Comparison of ENCODE assay signal across 9 cellular contexts in genomic region chr14:99339551-99339950, GRCh38.
"Had no signal": no experiment of that assay in that cellular context is flagged by ENCODE, and none has a peak within 500 bp of the region (broad histone marks: within the 10 kb centered on the region; RNA-seq: fewer than 3 reads in every experiment).

No MANE protein-coding gene starts in this region.

- H3K27ac ChIP-seq: GM23248, HL-60 had no signal

- ATAC-seq: HepG2 had no signal

- FAIRE-seq: H54, HepG2 had no signal

- H3K9ac ChIP-seq: GM23248 had no signal

- H3K4me3 ChIP-seq: GM23248 had no signal

- DNase-seq: GM23248, GOT3, H9, HCEC 1CT, HFFc6, KG1 had no signal

- H2AFZ ChIP-seq: GM23248 had no signal
